9 cellular contexts compared by ENCODE assay signal in the genomic region with DNA sequence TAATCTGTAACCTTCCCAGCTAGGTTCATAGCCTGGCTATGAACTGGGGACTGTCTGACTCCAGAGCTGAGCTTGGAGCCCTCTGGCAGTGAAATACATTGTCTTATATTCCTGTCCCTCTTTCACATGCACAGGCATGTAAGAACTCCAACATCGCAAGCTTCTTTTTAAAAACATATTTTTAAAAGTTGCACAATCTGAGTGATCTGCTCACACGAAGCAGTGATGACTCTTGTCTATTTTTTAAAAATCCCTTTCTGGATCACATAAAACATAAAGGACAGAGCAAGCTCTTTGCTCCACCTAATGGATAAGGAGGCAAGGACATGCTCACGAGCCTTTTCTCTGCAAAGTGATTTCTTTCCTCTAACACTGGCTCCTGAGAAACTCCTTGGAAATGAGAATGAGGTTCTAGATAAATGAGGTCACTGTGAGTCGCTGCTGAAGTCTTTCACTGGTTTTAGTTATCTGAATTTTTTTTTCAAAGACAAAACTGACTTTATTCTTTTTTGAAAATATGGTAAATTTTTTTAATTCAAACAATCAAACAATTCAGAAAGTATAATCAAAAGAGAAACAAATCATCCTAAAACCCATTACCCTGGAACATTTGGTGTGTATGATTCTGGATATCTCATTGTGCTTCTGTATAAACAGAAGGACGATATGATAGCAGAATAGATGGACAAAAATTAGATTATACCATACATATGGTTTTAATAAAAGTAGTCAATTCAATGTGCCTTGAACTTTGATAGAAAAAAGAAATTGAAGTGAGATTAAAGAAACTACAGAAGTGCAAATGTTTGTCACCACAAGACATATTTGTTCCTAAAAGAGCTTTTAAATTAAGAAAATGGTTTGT. TPM values are rescaled to one million over a fixed set of nuclear protein-coding genes. Genes with fewer than 3 reads are reported as not detected.
DNase-seq lines count a peak whose midpoint lies in the region; ATAC-seq and TF ChIP-seq lines count a peak whose summit lies in the region.
"Had no signal": no experiment of that assay in that cellular context is flagged by ENCODE, and none has a peak within 500 bp of the region (broad histone marks: within the 10 kb centered on the region; RNA-seq: fewer than 3 reads in every experiment).

No MANE protein-coding gene starts in this region.

- POLR2A ChIA-PET in PC-9 (lab: Charles Lee; ENCODE audit: unreplicated experiment) = interaction anchor here (0.7 kb wide), 1 partner anchor 533 kb away, joined by 6 read pairs; no protein-coding TSS in a partner anchor

- no peak overlapping the region for H2BK120ac ChIP-seq in neuronal stem cell (ENCODE audit: low read depth, low read length)

- H3K79me2 ChIP-seq in PC-9 (ENCODE audit: low read depth) = no peaks in the 10 kb centered on the region

- H3F3A ChIP-seq in PC-9 (ENCODE audit: insufficient read depth, low read depth) = peaks cover 8% of the 10 kb centered on the region; the same call in 1 of the 2 replicates

- no peaks in the 10 kb centered on the region for H3K27me3 ChIP-seq in PC-9 (ENCODE audit: insufficient read depth, low read depth)
- H3K27me3 ChIP-seq in neuronal stem cell (ENCODE audit: control insufficient read depth in 3 of 3, insufficient read depth in 3 of 3, low read depth in 1 of 3, low read length in 3 of 3) = no peaks in the 10 kb centered on the region

- H3K27ac Mint-ChIP-seq in natural killer cell treated with Interleukin-12 subunit alpha and Interleukin-12 subunit beta and Interleukin-15 and Interleukin-18, amount 100 ng/mL, for 72 hours = no peak overlapping the region
- H3K27ac Mint-ChIP-seq: activated naive CD4-positive, alpha-beta T cell treated with anti-CD3 and anti-CD28 coated beads, Interleukin-2, amount 50 U/mL, for 24 hours had no signal

- no peaks in the 10 kb centered on the region for H3K4me1 Mint-ChIP-seq in natural killer cell treated with Interleukin-12 subunit alpha and Interleukin-12 subunit beta and Interleukin-15 and Interleukin-18, amount 100 ng/mL, for 72 hours (ENCODE audit: low read depth in 2 of 2)
- H3K4me1 Mint-ChIP-seq: activated naive CD4-positive, alpha-beta T cell treated with anti-CD3 and anti-CD28 coated beads, Interleukin-2, amount 50 U/mL, for 24 hours had no signal

- H3K4me1 ChIP-seq in PC-9 (replicated peaks; ENCODE audit: insufficient read depth) (peaks cover 34% of the 10 kb centered on the region), neuronal stem cell (ENCODE audit: control insufficient read depth in 2 of 2, insufficient read depth in 1 of 2, low read depth in 1 of 2, low read length in 2 of 2) (peaks cover 0 to 2% of the 10 kb centered on the region in 2 donors)

- no TSS peak for BruUV-seq in PC-9 (replicated peaks; lab: Mats Ljungman, UMichigan)

- H4K8ac ChIP-seq in neuronal stem cell (ENCODE audit: low read depth, low read length) = no peak overlapping the region

- no CpG with 5 or more reads among the region's 5 CpGs for WGBS in neuronal stem cell (ENCODE audit: extremely low coverage in 2 of 2, insufficient read length in 2 of 2, insufficient replicate concordance in 1 of 2), 2 donors

- H2BK12ac ChIP-seq in neuronal stem cell (ENCODE audit: low read length) = no peak overlapping the region

- H2AFZ ChIP-seq in PC-9 = no peak overlapping the region
- H2AFZ ChIP-seq in neuronal stem cell (ENCODE audit: low read length) = no peak overlapping the region

- no peak overlapping the region for H3K4ac ChIP-seq in neuronal stem cell (ENCODE audit: low read length)

- no peak overlapping the region for H3K14ac ChIP-seq in neuronal stem cell (ENCODE audit: low read length)

- H3K4me3 ChIP-seq in PC-9 = no peak overlapping the region
- no peak overlapping the region for H3K4me3 ChIP-seq in fibroblast of the aortic adventitia (ENCODE audit: low read depth, low read length)
- H3K4me3 ChIP-seq in neuronal stem cell (ENCODE audit: low read length in 2 of 2) = no peak overlapping the region

- CTCF ChIA-PET in PC-9 (lab: Charles Lee) = interaction anchor here (0.7 to 1.7 kb wide), 3 partner anchors 25 to 176 kb away, joined by 4 to 5 read pairs (median 5); no protein-coding TSS in a partner anchor

- H3K4me2 ChIP-seq in PC-9 (no peak overlapping the region), neuronal stem cell (ENCODE audit: insufficient read depth, low read length, poor library complexity, severe bottlenecking) (no peak overlapping the region)

- H3K9me2 ChIP-seq in PC-9 (ENCODE audit: insufficient read depth) = no peaks in the 10 kb centered on the region

- H2AK5ac ChIP-seq in neuronal stem cell (ENCODE audit: low read depth, low read length) = no peak overlapping the region

- H3K9ac ChIP-seq in neuronal stem cell (ENCODE audit: low read depth, low read length, poor library complexity) = no peak overlapping the region

- DNase-seq in SHP77 (lab: John Stamatoyannopoulos, UW) (peak; percentile 19 to 29), SHP77 treated with DMSO at 0.1 percent for 48 hours (lab: John Stamatoyannopoulos, UW) (no peak), PC-9 (peak; percentile 15 to 52), fibroblast of the aortic adventitia (ENCODE audit: low read depth) (peak; percentile 77), sciatic nerve (ENCODE audit: low spot score) (no peak), neuronal stem cell (ENCODE audit: low spot score) (no peak), HuH-7 (ENCODE audit: low spot score) (no peak)
- DNase-seq in natural killer cell treated with Interleukin-12 subunit alpha and Interleukin-12 subunit beta and Interleukin-15 and Interleukin-18, amount 100 ng/mL, for 72 hours (ENCODE audit: low spot score) = no peak

- H3K36me3 ChIP-seq in PC-9 (ENCODE audit: low read depth) (peaks cover 12% of the 10 kb centered on the region), neuronal stem cell (replicated peaks in 1 of 2; ENCODE audit: control insufficient read depth in 2 of 2, insufficient read depth in 2 of 2, low read length in 2 of 2) (no peaks in the 10 kb centered on the region)

- TF ChIP-seq CTCF in PC-9 (conservative IDR thresholded peaks at IDR 0.05) (peak; percentile 81), fibroblast of the aortic adventitia (IDR thresholded peaks at IDR 0.05; ENCODE audit: insufficient read depth, low read length) (peak; percentile 83)

- no peaks in the 10 kb centered on the region for H3K9me3 Mint-ChIP-seq in natural killer cell treated with Interleukin-12 subunit alpha and Interleukin-12 subunit beta and Interleukin-15 and Interleukin-18, amount 100 ng/mL, for 72 hours
- H3K9me3 Mint-ChIP-seq: activated naive CD4-positive, alpha-beta T cell treated with anti-CD3 and anti-CD28 coated beads, Interleukin-2, amount 50 U/mL, for 24 hours had no signal

- peak; percentile 92 for ATAC-seq in sciatic nerve
- ATAC-seq in natural killer cell treated with Interleukin-12 subunit alpha and Interleukin-12 subunit beta and Interleukin-15 and Interleukin-18, amount 100 ng/mL, for 72 hours = no peak

- H3K9me3 ChIP-seq in PC-9 (ENCODE audit: insufficient read depth, low read depth) = no peaks in the 10 kb centered on the region; the same call in 1 of the 2 replicates
- no peaks in the 10 kb centered on the region for H3K9me3 ChIP-seq in neuronal stem cell (replicated peaks in 1 of 2; ENCODE audit: control insufficient read depth in 2 of 2, insufficient read depth in 1 of 2, low read depth in 1 of 2, low read length in 2 of 2)

- H3K23ac ChIP-seq in neuronal stem cell (ENCODE audit: low read depth, low read length, poor library complexity) = no peak overlapping the region

- no peaks in the 10 kb centered on the region for H4K20me1 ChIP-seq in PC-9 (ENCODE audit: insufficient read depth)

- no peak overlapping the region for H2BK15ac ChIP-seq in neuronal stem cell (ENCODE audit: low read length)

- no peaks in the 10 kb centered on the region for H3K79me1 ChIP-seq in neuronal stem cell (ENCODE audit: low read depth, low read length)

- H2BK5ac ChIP-seq in neuronal stem cell (ENCODE audit: low read length) = no peak overlapping the region

- H3K36me3 Mint-ChIP-seq in natural killer cell treated with Interleukin-12 subunit alpha and Interleukin-12 subunit beta and Interleukin-15 and Interleukin-18, amount 100 ng/mL, for 72 hours = no peaks in the 10 kb centered on the region
- H3K36me3 Mint-ChIP-seq: activated naive CD4-positive, alpha-beta T cell treated with anti-CD3 and anti-CD28 coated beads, Interleukin-2, amount 50 U/mL, for 24 hours had no signal

- H3K27me3 Mint-ChIP-seq in natural killer cell treated with Interleukin-12 subunit alpha and Interleukin-12 subunit beta and Interleukin-15 and Interleukin-18, amount 100 ng/mL, for 72 hours = peaks cover 43 to 67% of the 10 kb centered on the region in 2 donors

- H3K27ac ChIP-seq in PC-9 (peak overlapping the region; percentile 1; the same call in 1 of the 2 replicates), neuronal stem cell (replicated peaks; ENCODE audit: low read length) (no peak overlapping the region)

- no peak overlapping the region for H4K91ac ChIP-seq in neuronal stem cell (ENCODE audit: low read depth, low read length, poor library complexity)

- H3K18ac ChIP-seq in neuronal stem cell (ENCODE audit: low read length) = no peak overlapping the region

- no peak overlapping the region for H3K4me3 Mint-ChIP-seq in natural killer cell treated with Interleukin-12 subunit alpha and Interleukin-12 subunit beta and Interleukin-15 and Interleukin-18, amount 100 ng/mL, for 72 hours
- H3K4me3 Mint-ChIP-seq: activated naive CD4-positive, alpha-beta T cell treated with anti-CD3 and anti-CD28 coated beads, Interleukin-2, amount 50 U/mL, for 24 hours had no signal

- intact Hi-C loops in PC-9 (cut with micrococcal nuclease; ENCODE audit: unreplicated experiment) (loop anchor here (1.0 kb wide), 1 partner anchor 46 kb away; no protein-coding TSS in a partner anchor), sciatic nerve (cut with DNase I) (no loop called here)

RNA-seq across cellular contexts. Expression of a gene that starts 30.8 kb away (rescaled TPM):
- total RNA-seq in PC-9 (2021) (2.5 and 4.0 TPM in 2 replicates), fibroblast of the aortic adventitia (ENCODE audit: low replicate concordance) (0.18 and 0.90 TPM in 2 replicates), sciatic nerve (3.3 TPM)
- total RNA-seq in natural killer cell treated with Interleukin-12 subunit alpha and Interleukin-12 subunit beta and Interleukin-15 and Interleukin-18, amount 100 ng/mL, for 72 hours = not detected
- not detected for polyA plus RNA-seq in neuronal stem cell (2013, experiment 1 of 2)
- 0.01 TPM for polyA plus RNA-seq in neuronal stem cell (2013, experiment 2 of 2)

Comparison
In these comparisons a context has a peak if more than half of its experiments do, and no peak if none do; other contexts are left out.
1. DNase-seq: peak in SHP77 (2 of 2), PC-9 (2 of 2) and fibroblast of the aortic adventitia (single experiment); none in SHP77 treated with DMSO at 0.1 percent for 48 hours (single experiment), sciatic nerve (single experiment), natural killer cell treated with Interleukin-12 subunit alpha and Interleukin-12 subunit beta and Interleukin-15 and Interleukin-18, amount 100 ng/mL, for 72 hours (single experiment), neuronal stem cell (single experiment) and HuH-7 (single experiment).